Comparison of ENCODE assay signal across 18 cellular contexts in the genomic region with DNA sequence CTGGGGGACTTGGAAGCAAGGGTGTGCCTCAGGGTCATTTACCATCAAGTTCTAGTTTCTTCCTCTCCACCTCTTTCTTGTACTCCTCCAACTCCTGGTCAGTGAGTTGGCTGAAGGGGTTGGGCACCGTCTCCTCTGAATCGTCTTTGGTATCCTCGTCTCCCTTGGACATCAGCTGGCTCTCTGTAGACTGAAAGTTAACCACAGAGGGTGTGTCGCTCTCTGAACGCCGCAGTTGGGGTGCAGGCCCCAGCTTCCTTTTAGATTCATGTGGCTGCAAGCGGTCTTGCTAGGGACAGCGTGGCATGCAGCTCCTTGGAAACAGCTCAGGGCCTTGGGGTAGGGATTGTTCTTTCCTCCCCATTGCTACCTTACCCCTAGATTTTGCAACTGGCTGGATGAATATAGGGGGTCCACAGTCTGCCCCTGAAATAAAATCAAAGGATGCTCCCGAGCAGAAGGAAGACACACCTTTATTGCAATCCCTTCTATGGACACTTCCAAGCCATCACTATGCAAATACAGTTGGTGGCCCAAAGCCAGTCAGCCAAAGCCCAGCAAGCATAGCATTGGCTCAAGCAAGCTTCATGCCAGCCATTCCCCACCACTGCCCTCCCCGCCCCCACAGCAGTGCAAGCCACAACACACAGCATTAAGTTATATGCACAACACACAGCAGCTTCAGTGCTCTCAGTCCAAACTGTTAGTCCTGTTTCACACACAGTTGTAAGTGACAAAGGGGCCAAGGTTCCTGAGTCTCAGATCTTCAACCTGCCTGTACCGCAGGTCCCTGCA.
DNase-seq lines count a peak whose midpoint lies in the region; TF ChIP-seq lines count a peak whose summit lies in the region.
"Had no signal": no experiment of that assay in that cellular context is flagged by ENCODE, and none has a peak within 500 bp of the region (broad histone marks: within the 10 kb centered on the region; RNA-seq: fewer than 3 reads in every experiment).

No MANE protein-coding gene starts in this region.

- no peak overlapping the region for H3K27ac ChIP-seq in H9 (ENCODE audit: insufficient read length, low read depth, low read length)
- H3K27ac ChIP-seq in coronary artery: no peak overlapping the region
- H3K27ac ChIP-seq: C4-2B, KMS-11 had no signal

- no peak overlapping the region for H2AFZ ChIP-seq in H9 (ENCODE audit: low read length)
- H2AFZ ChIP-seq: GM23338 had no signal

- no peak overlapping the region for H3K4me2 ChIP-seq in H9 (ENCODE audit: insufficient read depth, insufficient read length, low read length)
- H3K4me2 ChIP-seq: GM23338, KMS-11 had no signal

- H3K18ac ChIP-seq in H9 (ENCODE audit: insufficient read length, low read depth, low read length): no peak overlapping the region

- H2BK120ac ChIP-seq in H9 (ENCODE audit: low read depth, low read length, poor library complexity, severe bottlenecking): no peak overlapping the region

- no peak overlapping the region for H4K5ac ChIP-seq in H9 (ENCODE audit: insufficient read length, low read depth, low read length)

- H3K27me3 ChIP-seq in H9 (ENCODE audit: insufficient read depth, low read length): no peaks in the 10 kb centered on the region

- H3K27me3 Mint-ChIP-seq in H9 (ENCODE audit: low read depth): no peaks in the 10 kb centered on the region
- no peaks in the 10 kb centered on the region for H3K27me3 Mint-ChIP-seq in neural crest cell (ENCODE audit: low read depth)
- H3K27me3 Mint-ChIP-seq: CD4-positive, alpha-beta T cell had no signal

- H3K23ac ChIP-seq in H9 (ENCODE audit: insufficient read length, low read depth, low read length): no peak overlapping the region

- no peaks in the 10 kb centered on the region for H3K79me2 ChIP-seq in H9 (ENCODE audit: insufficient read depth, low read length)

- H4K91ac ChIP-seq in H9 (ENCODE audit: insufficient read length, low read depth, low read length): no peak overlapping the region

- WGBS in H9 (ENCODE audit: extremely low coverage, insufficient read length, low lambda C conversion rate): no CpG with 5 or more reads among the region's 11 CpGs

- no peaks in the 10 kb centered on the region for H3K4me1 ChIP-seq in H9 (ENCODE audit: insufficient read depth, low read length)
- H3K4me1 ChIP-seq: Caco-2 had no signal

- no peak overlapping the region for H2BK20ac ChIP-seq in H9 (ENCODE audit: low read depth, low read length, poor library complexity, severe bottlenecking)

- H3K23me2 ChIP-seq in H9 (ENCODE audit: insufficient read length, low read depth, low read length, poor library complexity, severe bottlenecking): no peaks in the 10 kb centered on the region

- no peak overlapping the region for H3K56ac ChIP-seq in H9 (ENCODE audit: insufficient read length, low read depth, low read length)

- DNase-seq in G401 (ENCODE audit: low spot score) (peak; percentile 54), H9 (peak; percentile 10), coronary artery (ENCODE audit: low spot score) (peak; percentile 49), neural crest cell (ENCODE audit: low read depth, low spot score) (no peak), AML-193 (lab: John Stamatoyannopoulos, UW) (no peak), Kasumi-1 (lab: John Stamatoyannopoulos, UW) (no peak), cerebellar cortex (ENCODE audit: low spot score) (no peak), GF-D8 (lab: John Stamatoyannopoulos, UW) (no peak)
- DNase-seq: ACHN; Caco-2; CD4-positive, alpha-beta T cell; DMS153; DMS79; HFFc6 had no signal

- no peak overlapping the region for H4K8ac ChIP-seq in H9 (replicated peaks; ENCODE audit: insufficient read length, low read depth, low read length)

- no peak overlapping the region for H3K4me3 ChIP-seq in coronary artery
- H3K4me3 ChIP-seq: GM12878, GM23338 had no signal

- H2BK12ac ChIP-seq in H9 (ENCODE audit: insufficient read length, low read depth, low read length): no peak overlapping the region

- H3K36me3 Mint-ChIP-seq in H9 (ENCODE audit: insufficient read depth in 1 of 3, low read depth in 3 of 3): peaks cover 70 to 90% (median 72%) of the 10 kb centered on the region in 3 experiments
- H3K36me3 Mint-ChIP-seq in neural crest cell (ENCODE audit: low read depth): peaks cover 18% of the 10 kb centered on the region

- no peak overlapping the region for H2BK15ac ChIP-seq in H9 (ENCODE audit: low read depth, low read length)

- H3K4me1 Mint-ChIP-seq in H9: peaks cover 0 to 5% of the 10 kb centered on the region in 2 experiments; a peak in 2 of 4 replicates
- H3K4me1 Mint-ChIP-seq in neural crest cell: peaks cover 5% of the 10 kb centered on the region

- H3K79me1 ChIP-seq in H9 (ENCODE audit: insufficient read depth, low read depth, low read length, poor library complexity, severe bottlenecking): no peaks in the 10 kb centered on the region

- no peaks in the 10 kb centered on the region for H4K20me1 ChIP-seq in H9 (ENCODE audit: control insufficient read depth, insufficient read depth, insufficient read length)

- no peak overlapping the region for H2AK5ac ChIP-seq in H9 (ENCODE audit: insufficient read length, low read length)

- TF ChIP-seq CTCF in H9 (conservative IDR thresholded peaks at IDR 0.05) (no peak), coronary artery (IDR thresholded peaks at IDR 0.05) (no peak), neural crest cell (conservative IDR thresholded peaks at IDR 0.05) (no peak)

- in situ Hi-C loops in G401 (cut with HindIII; ENCODE audit: low sequenced_read_pairs): no loop called here

- no peak overlapping the region for H3K9ac ChIP-seq in H9 (ENCODE audit: extremely low read depth, insufficient read length, low read length)
- H3K9ac ChIP-seq: KMS-11 had no signal

- H2BK5ac ChIP-seq in H9 (ENCODE audit: insufficient read length, low read length): no peak overlapping the region

- no peaks in the 10 kb centered on the region for H3K9me3 Mint-ChIP-seq in H9
- no peaks in the 10 kb centered on the region for H3K9me3 Mint-ChIP-seq in neural crest cell
- H3K9me3 Mint-ChIP-seq: CD4-positive, alpha-beta T cell; GM23338; HFFc6 had no signal

- H3K9me3 ChIP-seq in H9 (ENCODE audit: control insufficient read depth, low read depth, low read length): no peaks in the 10 kb centered on the region
- H3K9me3 ChIP-seq: Caco-2 had no signal

- H3T11ph ChIP-seq in H9 (ENCODE audit: low read length): no peak overlapping the region

- no peak overlapping the region for H3K4ac ChIP-seq in H9 (ENCODE audit: low read depth, low read length)

- H3K14ac ChIP-seq in H9 (ENCODE audit: insufficient read depth, low read length): no peak overlapping the region

- no peak overlapping the region for H3K4me3 Mint-ChIP-seq in H9
- H3K4me3 Mint-ChIP-seq in neural crest cell: no peak overlapping the region
- H3K4me3 Mint-ChIP-seq: CD4-positive, alpha-beta T cell; GM23338; HFFc6 had no signal

- H3K27ac Mint-ChIP-seq in H9 (no peak overlapping the region; a peak in 1 of 7 replicates), neural crest cell (ENCODE audit: unreplicated experiment) (peak overlapping the region; percentile 35)
- H3K27ac Mint-ChIP-seq: CD4-positive, alpha-beta T cell; GM23338; HFFc6 had no signal

Comparison
In these comparisons a context has a peak if more than half of its experiments do, and no peak if none do; other contexts are left out.
1. DNase-seq: peak in G401 (single experiment), H9 (single experiment) and coronary artery (single experiment); none in neural crest cell (single experiment), AML-193 (0 of 2), Kasumi-1 (0 of 2), cerebellar cortex (single experiment) and GF-D8 (single experiment).